Comparison of ENCODE assay signal across 1 cellular context in genomic region chr5:177516601-177517568, GRCh38.
A peak's percentile ranks its signal among the peaks of the same experiment; 100 is the strongest.
TF ChIP-seq lines count a peak whose summit lies in the region.

Gene DDX41 (minus strand): TSS chr5:177516961. CDS start chr5:177516945, 16 bp downstream.

TF ChIP-seq in HepG2, 621 proteins besides CTCF, POLR2A, EP300 and RAD21 (continued from another document and continues in another):
- TF ChIP-seq THAP7 (CRISPR knock-in tag; IDR thresholded peaks at IDR 0.05) (peak; percentile 56; the same call in 1 of the 2 replicates), ZFP90 (CRISPR knock-in tag; IDR thresholded peaks at IDR 0.05; ENCODE audit: borderline replicate concordance) (peak; percentile 87), MXD3 (CRISPR knock-in tag; IDR thresholded peaks at IDR 0.05) (peak; percentile 46; the same call in 1 of the 2 replicates), MTA1 (CRISPR knock-in tag; IDR thresholded peaks at IDR 0.05; ENCODE audit: borderline replicate concordance) (peak; percentile 80), RXRB (CRISPR knock-in tag; IDR thresholded peaks at IDR 0.05; ENCODE audit: borderline replicate concordance) (peak; percentile 68), DBP (CRISPR knock-in tag; IDR thresholded peaks at IDR 0.05; ENCODE audit: not compliant biosample characterization) (no peak), NFIB (CRISPR knock-in tag; IDR thresholded peaks at IDR 0.05; ENCODE audit: borderline replicate concordance) (0 out of 2 replicates have a peak, but pooled peaks have one; percentile 25), ZNF30 (CRISPR knock-in tag; IDR thresholded peaks at IDR 0.05) (no peak), PHF5A (CRISPR knock-in tag; IDR thresholded peaks at IDR 0.05; ENCODE audit: low read depth, unreplicated experiment) (no peak), ZNF619 (CRISPR knock-in tag; IDR thresholded peaks at IDR 0.05) (peak; percentile 81), ZBTB8A (CRISPR knock-in tag; IDR thresholded peaks at IDR 0.05; ENCODE audit: borderline replicate concordance, low read depth) (no peak), CEBPG (CRISPR knock-in tag; IDR thresholded peaks at IDR 0.05) (peak; percentile 68), ZFP36L2 (CRISPR knock-in tag; IDR thresholded peaks at IDR 0.05) (peak; percentile 32; the same call in 1 of the 2 replicates), ZNF713 (CRISPR knock-in tag; IDR thresholded peaks at IDR 0.05) (peak; percentile 95; the same call in 1 of the 2 replicates), MAFG (CRISPR knock-in tag; IDR thresholded peaks at IDR 0.05) (no peak), ZNF333 (CRISPR knock-in tag; IDR thresholded peaks at IDR 0.05; ENCODE audit: borderline replicate concordance) (peak; percentile 61; the same call in 1 of the 2 replicates), HMG20B (CRISPR knock-in tag; conservative IDR thresholded peaks at IDR 0.05) (0 out of 2 replicates have a peak, but pooled peaks have one; percentile 9), KLF9 (CRISPR knock-in tag; IDR thresholded peaks at IDR 0.05; ENCODE audit: low read depth) (peak; percentile 87; the same call in 1 of the 2 replicates), GMEB2 (CRISPR knock-in tag; IDR thresholded peaks at IDR 0.05; ENCODE audit: low read depth) (peak; percentile 94), ZNF709 (CRISPR knock-in tag; IDR thresholded peaks at IDR 0.05) (no peak; the same call in 1 of the 2 replicates), HHEX (CRISPR knock-in tag; IDR thresholded peaks at IDR 0.05) (no peak), ZFP91 (CRISPR knock-in tag; IDR thresholded peaks at IDR 0.05; ENCODE audit: borderline replicate concordance) (peak; percentile 97), RELA (CRISPR knock-in tag; IDR thresholded peaks at IDR 0.05) (peak; percentile 86), E2F5 (CRISPR knock-in tag; conservative IDR thresholded peaks at IDR 0.05) (no peak; the same call in 1 of the 2 replicates), KIAA2018 (CRISPR knock-in tag; IDR thresholded peaks at IDR 0.05; ENCODE audit: borderline replicate concordance) (no peak), JDP2 (CRISPR knock-in tag; IDR thresholded peaks at IDR 0.05; ENCODE audit: borderline replicate concordance) (no peak), RBAK (CRISPR knock-in tag; IDR thresholded peaks at IDR 0.05) (no peak), ZNF503 (CRISPR knock-in tag; IDR thresholded peaks at IDR 0.05) (0 out of 2 replicates have a peak, but pooled peaks have one; percentile 42), ZFP36 (IDR thresholded peaks at IDR 0.05; ENCODE audit: borderline replicate concordance, low read depth, low read length, partially characterized antibody) (no peak), SIX4 (CRISPR knock-in tag; IDR thresholded peaks at IDR 0.05) (0 out of 2 replicates have a peak, but pooled peaks have one; percentile 17), NFE2 (CRISPR knock-in tag; IDR thresholded peaks at IDR 0.05) (no peak), CCDC6 (CRISPR knock-in tag; IDR thresholded peaks at IDR 0.05) (peak; percentile 79), TSC22D2 (CRISPR knock-in tag; IDR thresholded peaks at IDR 0.05; ENCODE audit: borderline replicate concordance) (peak; percentile 75; the same call in 1 of the 2 replicates), FOXM1 (CRISPR knock-in tag; IDR thresholded peaks at IDR 0.05) (peak; percentile 49; the same call in 1 of the 2 replicates), CREB3 (CRISPR knock-in tag; IDR thresholded peaks at IDR 0.05) (no peak), KDM5B (CRISPR knock-in tag; IDR thresholded peaks at IDR 0.05; ENCODE audit: borderline replicate concordance) (peak; percentile 93; the same call in 1 of the 2 replicates), MAFF (IDR thresholded peaks at IDR 0.05; ENCODE audit: low read depth, low read length) (no peak), BRD4 (CRISPR knock-in tag; IDR thresholded peaks at IDR 0.05) (peak; percentile 66; the same call in 1 of the 2 replicates), ZMYM4 (CRISPR knock-in tag; IDR thresholded peaks at IDR 0.05) (peak; percentile 93), RCOR2 (CRISPR knock-in tag; IDR thresholded peaks at IDR 0.05) (peak; percentile 71; the same call in 1 of the 2 replicates), MEIS1 (CRISPR knock-in tag; IDR thresholded peaks at IDR 0.05; ENCODE audit: borderline replicate concordance) (peak; percentile 94; the same call in 1 of the 2 replicates), POGK (CRISPR knock-in tag; conservative IDR thresholded peaks at IDR 0.05) (peak; percentile 64; the same call in 1 of the 2 replicates), PCBP2 (optimal IDR thresholded peaks at IDR 0.05; ENCODE audit: low read depth, low read length, poor library complexity, severe bottlenecking) (no peak), ETV5 (CRISPR knock-in tag; IDR thresholded peaks at IDR 0.05; ENCODE audit: borderline replicate concordance) (peak; percentile 59; the same call in 1 of the 2 replicates)
